13 cellular contexts compared by ENCODE assay signal in genomic region chr6:3088853-3089445, GRCh38. TPM values are rescaled to one million over a fixed set of nuclear protein-coding genes. Genes with fewer than 3 reads are reported as not detected.
DNase-seq lines count a peak whose midpoint lies in the region; ATAC-seq and TF ChIP-seq lines count a peak whose summit lies in the region.
"Had no signal": no experiment of that assay in that cellular context is flagged by ENCODE, and none has a peak within 500 bp of the region (broad histone marks: within the 10 kb centered on the region; RNA-seq: fewer than 3 reads in every experiment).

No MANE protein-coding gene starts in this region.

- H3K36me3 Mint-ChIP-seq in mesothelial cell of epicardium: peaks cover 54% of the 10 kb centered on the region

- H3K27me3 ChIP-seq in right atrium auricular region (no peaks in the 10 kb centered on the region), uterus (no peaks in the 10 kb centered on the region)
- H3K27me3 ChIP-seq: adrenal gland, BE2C had no signal

- DNase-seq in Right ventricle myocardium inferior (ENCODE audit: missing footprints): no peak
- DNase-seq in right atrium auricular region (ENCODE audit: low spot score): no peak
- no peak for DNase-seq in epithelial cell of prostate (ENCODE audit: low read depth, low spot score)
- no peak for DNase-seq in mesothelial cell of epicardium (ENCODE audit: low spot score in 2 of 2, unreplicated experiment in 2 of 2)
- DNase-seq in uterus: peak in 1 of 2 donors; percentile 30
- DNase-seq in kidney glomerular epithelial cell (lab: John Stamatoyannopoulos, UW): no peak
- no peak for DNase-seq in NCI-H2196 treated with DMSO at 0.1 percent for 48 hours (lab: John Stamatoyannopoulos, UW; ENCODE audit: unreplicated experiment)
- DNase-seq in mucosa of descending colon: no peak
- DNase-seq: adrenal gland; BE2C; effector CD4-positive, alpha-beta T cell; KBM-7; naive B cell had no signal

- peaks cover 10% of the 10 kb centered on the region for H3K9me3 Mint-ChIP-seq in mesothelial cell of epicardium

- no peak overlapping the region for H3K4me3 ChIP-seq in right atrium auricular region
- no peak overlapping the region for H3K4me3 ChIP-seq in uterus
- no peak overlapping the region for H3K4me3 ChIP-seq in mucosa of descending colon
- H3K4me3 ChIP-seq: adrenal gland had no signal

- TF ChIP-seq CTCF in right atrium auricular region (IDR thresholded peaks at IDR 0.05): no peak
- no peak for TF ChIP-seq CTCF in mesothelial cell of epicardium (IDR thresholded peaks at IDR 0.05; ENCODE audit: unreplicated experiment)
- TF ChIP-seq CTCF in uterus (IDR thresholded peaks at IDR 0.05): no peak
- no peak for TF ChIP-seq CTCF in mucosa of descending colon (IDR thresholded peaks at IDR 0.05)

- H3K27ac Mint-ChIP-seq in mesothelial cell of epicardium: peak overlapping the region; percentile 67

- peaks cover 18% of the 10 kb centered on the region for H3K4me1 Mint-ChIP-seq in mesothelial cell of epicardium
- H3K4me1 Mint-ChIP-seq: naive B cell had no signal

- H3K27me3 Mint-ChIP-seq in mesothelial cell of epicardium (ENCODE audit: low read depth): no peaks in the 10 kb centered on the region
- H3K27me3 Mint-ChIP-seq: naive B cell had no signal

- intact Hi-C loops in Right ventricle myocardium inferior (cut with DNase I): no loop called here
- intact Hi-C loops in uterus (cut with DNase I; ENCODE audit: low total_unique reads): no loop called here
- intact Hi-C loops in mucosa of descending colon (cut with DNase I, micrococcal nuclease): no loop called here

- ATAC-seq in Right ventricle myocardium inferior (peak; percentile 77), mucosa of descending colon (no peak)

- peak overlapping the region in 1 of 2 donors; percentile 53 for H3K27ac ChIP-seq in right atrium auricular region
- H3K27ac ChIP-seq in epithelial cell of prostate: peak overlapping the region; percentile 53
- H3K27ac ChIP-seq in uterus: peak overlapping the region; percentile 34 to 48

- H3K36me3 ChIP-seq in right atrium auricular region (peaks cover 37% of the 10 kb centered on the region), uterus (no peaks in the 10 kb centered on the region), mucosa of descending colon (ENCODE audit: low read depth) (peaks cover 8% of the 10 kb centered on the region)

- H3K9me3 ChIP-seq in right atrium auricular region (no peaks in the 10 kb centered on the region), uterus (no peaks in the 10 kb centered on the region), mucosa of descending colon (no peaks in the 10 kb centered on the region)
- H3K9me3 ChIP-seq: adrenal gland, BE2C had no signal

- H3K4me3 Mint-ChIP-seq in mesothelial cell of epicardium: no peak overlapping the region
- H3K4me3 Mint-ChIP-seq: naive B cell had no signal

- H3K4me1 ChIP-seq in right atrium auricular region (no peaks in the 10 kb centered on the region), uterus (peaks cover 0 to 4% of the 10 kb centered on the region in 2 donors), mucosa of descending colon (ENCODE audit: low read depth) (no peaks in the 10 kb centered on the region)
- H3K4me1 ChIP-seq: adrenal gland, BE2C had no signal

- no peak for TF ChIP-seq POLR2A in uterus (IDR thresholded peaks at IDR 0.05)

RNA-seq across cellular contexts. Expression of gene RIPK1, which starts 20.7 kb away (rescaled TPM):
- total RNA-seq in Right ventricle myocardium inferior (6.9 TPM), right atrium auricular region (10 to 100 TPM in 1 of 2 donors, 1 to 10 TPM in 1; 9.5 to 11.3 TPM), mesothelial cell of epicardium (17.5 to 18.4 TPM (median 17.6 TPM) in 3 replicates), uterus (10 to 100 TPM; 11.5 to 35.0 (median 30.1) TPM), mucosa of descending colon (10 to 100 TPM; 33.1 to 41.9 (median 35.8) TPM)

RNA-seq across cellular contexts. Expression of gene BPHL, which starts 29.6 kb away (rescaled TPM):
- total RNA-seq in Right ventricle myocardium inferior: 19.0 TPM
- total RNA-seq in right atrium auricular region: 10 to 100 TPM in 1 of 2 donors, 1 to 10 TPM in 1; 5.4 to 10.6 TPM
- 41.5 to 49.2 TPM (median 43.8 TPM) in 3 replicates for total RNA-seq in mesothelial cell of epicardium
- 10 to 100 TPM in 3 of 4 donors, 1 to 10 TPM in 1; 4.1 to 30.9 (median 22.0) TPM for total RNA-seq in uterus
- total RNA-seq in mucosa of descending colon: 10 to 100 TPM; 17.6 to 30.7 (median 30.0) TPM
